In the genomic region with DNA sequence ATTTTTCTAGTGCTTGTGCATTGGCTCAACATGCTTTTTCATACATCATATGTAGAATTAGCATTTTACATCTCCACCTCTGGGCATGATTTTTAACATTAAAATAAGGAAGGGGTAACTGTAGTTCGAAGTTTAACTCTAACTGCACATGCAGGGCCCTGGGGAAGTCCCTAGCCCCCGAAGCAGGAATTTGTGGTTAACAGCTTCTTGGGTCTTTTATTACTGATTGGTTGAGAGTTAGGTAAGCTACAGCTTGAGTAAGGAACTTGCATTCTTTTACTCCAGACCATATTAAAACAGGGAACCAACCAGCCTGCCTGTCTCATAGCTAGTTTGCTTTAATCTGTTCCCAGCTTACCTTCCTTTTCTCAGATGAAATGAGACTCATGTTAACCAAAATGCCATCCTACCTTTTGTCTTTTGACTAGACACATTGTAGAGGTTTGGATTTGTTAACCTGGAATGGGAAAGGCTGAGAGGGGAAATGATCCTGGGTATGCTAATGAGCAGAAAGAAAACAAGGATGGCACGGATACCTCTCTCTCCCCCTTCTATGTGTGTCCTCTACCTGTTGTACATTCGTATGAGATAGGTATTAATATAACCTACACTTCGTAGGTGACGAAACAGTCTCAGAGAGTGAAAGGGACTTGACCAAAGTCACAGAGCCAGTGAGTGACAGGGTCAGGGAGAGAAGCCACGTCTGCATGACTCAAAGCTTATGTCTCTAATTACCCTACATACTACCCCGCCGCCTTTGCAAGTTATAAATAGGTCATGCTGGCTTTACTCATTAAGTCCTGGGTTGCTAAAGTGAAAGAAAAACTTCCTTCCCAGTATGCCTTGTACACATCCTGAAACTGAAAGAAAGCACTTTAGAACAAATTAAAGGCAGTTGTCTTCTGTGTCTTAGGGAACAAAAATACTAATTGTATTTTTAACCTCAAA, we compare ENCODE assay signal across 8 cellular contexts.
A peak's percentile ranks its signal among the peaks of the same experiment; 100 is the strongest.
DNase-seq lines count a peak whose midpoint lies in the region; ATAC-seq and TF ChIP-seq lines count a peak whose summit lies in the region.

No MANE protein-coding gene starts in this region.

- H3K4me3 Mint-ChIP-seq in activated CD8-positive, alpha-beta memory T cell treated with anti-CD3 and anti-CD28 coated beads, Interleukin-2, amount 10 ng/mL, durations not matched to agents 7 days and 5 days: peak overlapping the region; percentile 75
- peak overlapping the region; percentile 81 for H3K4me3 Mint-ChIP-seq in natural killer cell

- no peaks in the 10 kb centered on the region for H3K9me3 Mint-ChIP-seq in activated CD8-positive, alpha-beta memory T cell treated with anti-CD3 and anti-CD28 coated beads, Interleukin-2, amount 10 ng/mL, durations not matched to agents 7 days and 5 days (ENCODE audit: low read depth)
- peaks cover 0 to 2% of the 10 kb centered on the region in 2 donors for H3K9me3 Mint-ChIP-seq in natural killer cell

- no peak for TF ChIP-seq CTCF in DND-41 (IDR thresholded peaks at IDR 0.05; ENCODE audit: borderline replicate concordance, extremely low read depth, low read length, poor library complexity, severe bottlenecking)
- no peak for TF ChIP-seq CTCF in natural killer cell (IDR thresholded peaks at IDR 0.05)

- peaks cover 25% of the 10 kb centered on the region for H3K4me1 Mint-ChIP-seq in activated CD8-positive, alpha-beta memory T cell treated with anti-CD3 and anti-CD28 coated beads, Interleukin-2, amount 10 ng/mL, durations not matched to agents 7 days and 5 days
- H3K4me1 Mint-ChIP-seq in natural killer cell: peaks cover 16 to 30% of the 10 kb centered on the region in 2 donors

- H3K4me1 ChIP-seq in DND-41 (ENCODE audit: insufficient read depth, low read length): peaks cover 45% of the 10 kb centered on the region

- peak overlapping the region; percentile 94 for H3K27ac Mint-ChIP-seq in activated CD8-positive, alpha-beta memory T cell treated with anti-CD3 and anti-CD28 coated beads, Interleukin-2, amount 10 ng/mL, durations not matched to agents 7 days and 5 days
- peak overlapping the region; percentile 90 to 92 for H3K27ac Mint-ChIP-seq in natural killer cell

- H3K9ac ChIP-seq in DND-41 (ENCODE audit: low read depth, low read length): peak overlapping the region; percentile 67

- peak overlapping the region; percentile 7 to 53; a peak in 3 of 4 replicates for H3K4me3 ChIP-seq in DND-41 (ENCODE audit: low read depth in 1 of 2, low read length in 2 of 2)

- H3K36me3 Mint-ChIP-seq in activated CD8-positive, alpha-beta memory T cell treated with anti-CD3 and anti-CD28 coated beads, Interleukin-2, amount 10 ng/mL, durations not matched to agents 7 days and 5 days: no peaks in the 10 kb centered on the region
- H3K36me3 Mint-ChIP-seq in natural killer cell: no peaks in the 10 kb centered on the region

- peak; percentile 86 for ATAC-seq in DND-41 (ENCODE audit: insufficient read depth, low read depth)
- ATAC-seq in GM21526 (IDR thresholded peaks at IDR 0.05; ENCODE audit: low FRiP score, unreplicated experiment): peak; percentile 90
- peak; percentile 95 for ATAC-seq in activated CD8-positive, alpha-beta memory T cell treated with anti-CD3 and anti-CD28 coated beads, Interleukin-2, amount 10 ng/mL, durations not matched to agents 7 days and 5 days
- peak; percentile 84 to 92 (median 86) for ATAC-seq in natural killer cell

- peak overlapping the region; percentile 97 for H3K27ac ChIP-seq in DND-41 (ENCODE audit: low read length)

- no peaks in the 10 kb centered on the region for H3K79me2 ChIP-seq in DND-41 (ENCODE audit: insufficient read depth, low read length)

- CTCF ChIA-PET in activated CD8-positive, alpha-beta memory T cell treated with anti-CD3 and anti-CD28 coated beads, Interleukin-2, amount 10 ng/mL, durations not matched to agents 7 days and 5 days (lab: Charles Lee): no interaction called here

- DNase-seq in DND-41 (peak; percentile 73), KG1 (lab: John Stamatoyannopoulos, UW) (peak; percentile 2), natural killer cell (peak; percentile 16), NCI-H1930 (lab: John Stamatoyannopoulos, UW) (no peak), GOT3 (lab: John Stamatoyannopoulos, UW) (no peak), NCI-H2227 (lab: John Stamatoyannopoulos, UW; ENCODE audit: unreplicated experiment) (no peak)
- peak; percentile 76 for DNase-seq in activated CD8-positive, alpha-beta memory T cell treated with anti-CD3 and anti-CD28 coated beads, Interleukin-2, amount 10 ng/mL, durations not matched to agents 7 days and 5 days

- peak overlapping the region; percentile 72 for H3K4me2 ChIP-seq in DND-41 (ENCODE audit: insufficient read depth, low read length)

- H2AFZ ChIP-seq in DND-41 (ENCODE audit: low read depth, low read length): peak overlapping the region; percentile 81

- intact Hi-C loops in natural killer cell (cut with micrococcal nuclease): loop anchor here (5.0 kb wide), 1 partner anchor 469 kb away; the partner anchor contains the start of gene FMR1

- no peaks in the 10 kb centered on the region for H3K36me3 ChIP-seq in DND-41 (ENCODE audit: insufficient read depth, low read length)

- no peaks in the 10 kb centered on the region for H3K27me3 ChIP-seq in DND-41 (ENCODE audit: insufficient read depth, low read length, poor library complexity)

- no peaks in the 10 kb centered on the region for H4K20me1 ChIP-seq in DND-41 (ENCODE audit: insufficient read depth, low read length)

- no peaks in the 10 kb centered on the region for H3K27me3 Mint-ChIP-seq in activated CD8-positive, alpha-beta memory T cell treated with anti-CD3 and anti-CD28 coated beads, Interleukin-2, amount 10 ng/mL, durations not matched to agents 7 days and 5 days
- no peaks in the 10 kb centered on the region for H3K27me3 Mint-ChIP-seq in natural killer cell (ENCODE audit: low read depth in 2 of 2)

- no peaks in the 10 kb centered on the region for H3K9me3 ChIP-seq in DND-41 (ENCODE audit: insufficient read depth, low read length, severe bottlenecking)

Comparison
In these comparisons a context has a peak if more than half of its experiments do, and no peak if none do; other contexts are left out.
1. DNase-seq: peak in DND-41 (single experiment), KG1 (single experiment), activated CD8-positive, alpha-beta memory T cell treated with anti-CD3 and anti-CD28 coated beads, Interleukin-2, amount 10 ng/mL, durations not matched to agents 7 days and 5 days (single experiment) and natural killer cell (single experiment); none in NCI-H1930 (0 of 2), GOT3 (single experiment) and NCI-H2227 (single experiment).
2. Peak in every context shown above with its lines, with median percentiles within 50 percentile points of each other: ATAC-seq.